In the genomic region with DNA sequence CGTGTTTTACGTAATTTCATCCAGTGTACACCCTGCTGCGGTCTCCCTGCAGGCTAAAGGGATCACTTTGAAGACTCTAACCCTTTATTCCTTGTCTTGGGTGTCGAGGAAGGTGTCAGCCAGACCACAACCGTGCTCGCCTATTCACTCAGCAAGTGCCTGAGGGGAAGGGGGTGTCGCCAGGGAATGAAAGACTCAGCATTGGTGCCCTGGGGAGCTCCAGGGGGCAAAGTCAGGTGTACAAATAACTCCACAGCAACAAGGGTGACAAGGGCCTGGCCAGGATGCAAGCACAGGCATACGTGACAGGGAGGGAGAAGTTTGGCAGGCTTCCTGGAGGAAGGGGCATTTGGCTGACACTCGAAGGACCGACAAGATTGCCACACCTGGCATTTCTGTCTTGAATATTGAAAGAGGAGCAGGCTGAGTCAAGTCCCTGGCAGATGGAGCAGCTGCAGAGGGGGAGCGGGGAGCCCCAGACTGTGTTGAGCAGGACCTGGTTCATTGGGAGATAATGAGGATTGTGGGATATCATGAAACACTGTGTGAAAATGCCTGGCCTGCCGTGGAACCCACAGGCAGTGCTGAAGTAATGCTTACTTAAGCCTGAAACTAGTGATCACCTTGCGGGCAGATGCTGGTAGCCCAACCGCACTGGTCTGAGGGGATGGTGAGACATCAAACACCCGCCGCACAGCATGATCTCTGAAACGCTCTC, we compare ENCODE assay signal across 13 cellular contexts.
DNase-seq lines count a peak whose midpoint lies in the region; TF ChIP-seq lines count a peak whose summit lies in the region.
"Had no signal": no experiment of that assay in that cellular context is flagged by ENCODE, and none has a peak within 500 bp of the region (broad histone marks: within the 10 kb centered on the region; RNA-seq: fewer than 3 reads in every experiment).

No MANE protein-coding gene starts in this region.

- H4K8ac ChIP-seq in mesendoderm (ENCODE audit: low read depth, low read length), result no peak overlapping the region

- H3K27me3 ChIP-seq in SJSA1 (replicated peaks) (no peaks in the 10 kb centered on the region), mesendoderm (ENCODE audit: insufficient read depth, low read length, poor library complexity) (no peaks in the 10 kb centered on the region), suprapubic skin (no peaks in the 10 kb centered on the region)
- H3K27me3 ChIP-seq: neutrophil, tibial artery had no signal

- DNase-seq in NCI-H2171 treated with DMSO at 0.1 percent for 48 hours (lab: John Stamatoyannopoulos, UW) (peak; percentile 91), SJSA1 (ENCODE audit: low read depth in 1 of 2, low spot score in 2 of 2) (no peak), mesendoderm (no peak), suprapubic skin (ENCODE audit: low spot score in 2 of 2) (no peak), NCI-H345 (lab: John Stamatoyannopoulos, UW) (no peak), NCI-H82 (lab: John Stamatoyannopoulos, UW) (no peak), SK-N-DZ (ENCODE audit: low spot score) (no peak)
- DNase-seq: activated CD4-positive, alpha-beta T cell treated with anti-CD3 and anti-CD28 coated beads for 4 hours; activated effector memory CD4-positive, alpha-beta T cell treated with Interleukin-2 at 50 U/mL for 16 hours; NCI-H1417 treated with DMSO at 0.1 percent for 48 hours had no signal

- H2BK120ac ChIP-seq in mesendoderm (ENCODE audit: low read depth, low read length), result no peak overlapping the region

- H3K4me3 ChIP-seq in SJSA1 (no peak overlapping the region), mesendoderm (ENCODE audit: low read length) (no peak overlapping the region), suprapubic skin (no peak overlapping the region)
- H3K4me3 ChIP-seq: GM23338, tibial artery had no signal

- no peak overlapping the region for H3K23ac ChIP-seq in mesendoderm (ENCODE audit: low read length)

- H3K9ac ChIP-seq in mesendoderm (ENCODE audit: low read length), result no peak overlapping the region

- no peak overlapping the region for H3K4ac ChIP-seq in mesendoderm (ENCODE audit: low read depth, low read length)

- peak overlapping the region; percentile 62 for H3K56ac ChIP-seq in mesendoderm (ENCODE audit: low read length)

- no peak for TF ChIP-seq POLR2A in suprapubic skin (IDR thresholded peaks at IDR 0.05)

- H2BK5ac ChIP-seq in mesendoderm (ENCODE audit: low read length), result no peak overlapping the region

- H3K18ac ChIP-seq in mesendoderm (ENCODE audit: low read length), result peak overlapping the region; percentile 33

- TF ChIP-seq EP300 in suprapubic skin (IDR thresholded peaks at IDR 0.05), result no peak

- no peaks in the 10 kb centered on the region for H3K36me3 ChIP-seq in SJSA1
- H3K36me3 ChIP-seq in mesendoderm (ENCODE audit: control insufficient read depth, insufficient read depth, low read length), result no peaks in the 10 kb centered on the region
- H3K36me3 ChIP-seq in suprapubic skin, result no peaks in the 10 kb centered on the region
- H3K36me3 ChIP-seq: neutrophil, tibial artery had no signal

- H2BK15ac ChIP-seq in mesendoderm (replicated peaks; ENCODE audit: low read depth), result no peak overlapping the region

- peak overlapping the region; percentile 75 for H3K27ac ChIP-seq in SJSA1
- H3K27ac ChIP-seq in mesendoderm (ENCODE audit: low read depth, low read length), result no peak overlapping the region
- peak overlapping the region; percentile 88 for H3K27ac ChIP-seq in suprapubic skin
- H3K27ac ChIP-seq: neutrophil, tibial artery had no signal

- no peak for TF ChIP-seq CTCF in suprapubic skin (IDR thresholded peaks at IDR 0.05)

- H3K9me3 ChIP-seq in SJSA1 (replicated peaks) (0 out of 2 replicates have a peak, but pooled peaks cover under 1% of the 10 kb centered on the region), suprapubic skin (no peaks in the 10 kb centered on the region)
- H3K9me3 ChIP-seq: neutrophil, tibial artery had no signal

- H3K79me1 ChIP-seq in mesendoderm (ENCODE audit: low read length), result no peaks in the 10 kb centered on the region

- no peak overlapping the region for H2AK5ac ChIP-seq in mesendoderm (ENCODE audit: low read length)

- WGBS in mesendoderm (ENCODE audit: extremely low coverage, insufficient coverage, low lambda C conversion rate), result no CpG with 5 or more reads among the region's 17 CpGs
- WGBS in suprapubic skin, result 69% methylated on average over 17 of the region's 17 CpGs

- no peak overlapping the region for H3K4me2 ChIP-seq in mesendoderm (ENCODE audit: low read length)
- H3K4me2 ChIP-seq: GM23338 had no signal

- no peaks in the 10 kb centered on the region for H3K79me2 ChIP-seq in mesendoderm (ENCODE audit: control insufficient read depth, insufficient read depth, low read length)

- H4K5ac ChIP-seq in mesendoderm (ENCODE audit: low read length), result no peak overlapping the region

- peaks cover 21% of the 10 kb centered on the region for H3K4me1 ChIP-seq in SJSA1 (replicated peaks)
- peaks cover 10% of the 10 kb centered on the region for H3K4me1 ChIP-seq in mesendoderm (ENCODE audit: control insufficient read depth, low read depth, low read length)
- H3K4me1 ChIP-seq in suprapubic skin, result peaks cover 73% of the 10 kb centered on the region
